ENCODE assay signal across 8 cellular contexts in the genomic region with DNA sequence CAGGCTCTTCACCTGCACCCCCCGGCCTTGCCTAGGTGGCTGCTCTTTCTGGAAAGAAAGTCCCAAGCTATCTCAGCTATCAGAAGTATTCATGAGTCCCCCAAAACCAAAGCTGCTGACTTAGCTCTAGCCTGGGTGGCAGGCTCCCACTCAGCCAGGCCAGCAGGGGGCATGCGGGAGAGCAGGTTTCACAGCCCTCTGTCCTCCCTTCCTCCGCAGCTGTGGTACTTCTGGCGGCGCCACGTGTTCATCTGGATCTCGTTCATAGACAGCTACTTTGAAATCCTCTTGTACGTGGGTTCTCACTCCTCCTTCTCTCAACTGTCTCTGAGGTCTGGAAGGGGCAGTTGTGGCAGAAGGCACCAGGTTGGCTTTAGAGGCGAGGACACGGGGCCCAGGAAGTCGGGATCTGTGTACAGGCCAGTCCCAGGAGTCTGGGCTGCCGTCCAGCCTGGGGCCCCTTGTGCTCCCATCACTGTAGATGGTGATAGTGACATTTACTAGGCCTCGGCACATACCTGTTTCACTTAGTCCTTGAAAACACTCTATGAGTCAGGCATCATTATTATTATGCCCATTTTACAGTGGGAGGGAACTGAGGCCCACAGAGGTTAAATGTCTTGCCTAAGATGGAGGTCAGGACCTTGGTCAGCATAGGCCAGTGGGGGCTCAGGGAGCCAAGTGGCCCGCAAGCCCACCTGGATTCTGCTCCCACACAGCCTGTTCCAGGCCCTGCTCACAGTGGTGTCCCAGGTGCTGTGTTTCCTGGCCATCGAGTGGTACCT. TPM values are rescaled to one million over a fixed set of nuclear protein-coding genes. Genes with fewer than 3 reads are reported as not detected.
A peak's percentile ranks its signal among the peaks of the same experiment; 100 is the strongest.
DNase-seq lines count a peak whose midpoint lies in the region; ATAC-seq and TF ChIP-seq lines count a peak whose summit lies in the region.

No MANE protein-coding gene starts in this region.

- H3K27me3 ChIP-seq in cardiac muscle cell (no peaks in the 10 kb centered on the region), sigmoid colon (no peaks in the 10 kb centered on the region)

- H3K4me1 ChIP-seq in cardiac muscle cell (ENCODE audit: low read depth) (peaks cover 4% of the 10 kb centered on the region), sigmoid colon (peaks cover 0 to 3% (median 0%) of the 10 kb centered on the region in 4 donors)

- H3K27ac ChIP-seq in cardiac muscle cell = no peak overlapping the region
- no peak overlapping the region for H3K27ac ChIP-seq in sigmoid colon

- H3K9me3 ChIP-seq in cardiac muscle cell (ENCODE audit: low read depth) = no peaks in the 10 kb centered on the region
- no peaks in the 10 kb centered on the region for H3K9me3 ChIP-seq in sigmoid colon

- no peak for TF ChIP-seq EP300 in sigmoid colon (IDR thresholded peaks at IDR 0.05)

- intact Hi-C loops in sigmoid colon (cut with DNase I) = no loop called here

- ATAC-seq in HG03521 (IDR thresholded peaks at IDR 0.05; ENCODE audit: unreplicated experiment) = no peak

- WGBS in sigmoid colon, 2 donors = 55 to 69% methylated on average over 15 of the region's 15 CpGs

- no peak for TF ChIP-seq POLR2A in sigmoid colon (IDR thresholded peaks at IDR 0.05)

- H3K36me3 ChIP-seq in cardiac muscle cell (no peaks in the 10 kb centered on the region), sigmoid colon (no peaks in the 10 kb centered on the region)

- TF ChIP-seq CTCF in GM12864 (IDR thresholded peaks at IDR 0.05; ENCODE audit: low read depth, low read length, missing control alignments) (peak; percentile 62), cardiac muscle cell (IDR thresholded peaks at IDR 0.05; ENCODE audit: low read depth, low read length) (peak; percentile 82), sigmoid colon (IDR thresholded peaks at IDR 0.05) (peak in 3 of 4 experiments; percentile 35 to 50 (median 48))

- no peak for DNase-seq in GM12864 (ENCODE audit: low read depth)
- DNase-seq in MV-4-11 (lab: John Stamatoyannopoulos, UW) = peak; percentile 66
- DNase-seq in activated T-cell treated with anti-CD3 and anti-CD28 coated beads, Interleukin-2, amount 50 U/mL, for 1 hour = peak; percentile 59
- DNase-seq in cardiac muscle cell (ENCODE audit: low read depth in 1 of 2, low spot score in 1 of 2) = peak; percentile 74 to 80
- DNase-seq in sigmoid colon = no peak
- DNase-seq in hepatic stellate cell (ENCODE audit: low spot score) = no peak
- DNase-seq in foreskin melanocyte = no peak

- H3K4me3 ChIP-seq in GM12864 (ENCODE audit: low read depth, low read length) (no peak overlapping the region), cardiac muscle cell (no peak overlapping the region), sigmoid colon (no peak overlapping the region)

RNA-seq across cellular contexts. Expression of a gene that starts 12.9 kb away (rescaled TPM):
- total RNA-seq in cardiac muscle cell (0.09 and 0.28 TPM in 2 replicates), sigmoid colon (10 to 100 TPM in 2 of 4 donors, 1 to 10 TPM in 2; 9.1 to 14.0 (median 10.6) TPM)
- polyA plus RNA-seq in cardiac muscle cell (0.72 and 0.93 TPM in 2 replicates), sigmoid colon (10 to 100 TPM in 1 of 3 donors, 1 to 10 TPM in 2; 3.7 to 13.4 (median 5.4) TPM)

RNA-seq across cellular contexts. Expression of a gene that starts 47.4 kb away (rescaled TPM):
- total RNA-seq in cardiac muscle cell = 1,467 and 1,491 TPM in 2 replicates
- polyA plus RNA-seq in cardiac muscle cell = 1,854 and 2,609 TPM in 2 replicates
- total RNA-seq in sigmoid colon = 1,000 to 10,000 TPM in 3 of 4 donors, 100 to 1,000 TPM in 1; 892 to 1,272 (median 1,168) TPM
- polyA plus RNA-seq in sigmoid colon = 1,000 to 10,000 TPM in 2 of 3 donors, 100 to 1,000 TPM in 1; 939 to 2,667 (median 2,288) TPM

Comparison
In these comparisons a context has a peak if more than half of its experiments do, and no peak if none do; other contexts are left out.
1. DNase-seq: peak in MV-4-11 (single experiment), activated T-cell treated with anti-CD3 and anti-CD28 coated beads, Interleukin-2, amount 50 U/mL, for 1 hour (single experiment) and cardiac muscle cell (2 of 2); none in GM12864 (single experiment), sigmoid colon (single experiment), hepatic stellate cell (single experiment) and foreskin melanocyte (single experiment).
2. Peak in every context shown above with its lines, with median percentiles within 50 percentile points of each other: CTCF ChIP-seq.